9 cellular contexts compared by ENCODE assay signal in genomic region chr2:32947484-32948143, GRCh38. TPM values are rescaled to one million over a fixed set of nuclear protein-coding genes. Genes with fewer than 3 reads are reported as not detected.
DNase-seq lines count a peak whose midpoint lies in the region; ATAC-seq, FAIRE-seq and TF ChIP-seq lines count a peak whose summit lies in the region.
"Had no signal": no experiment of that assay in that cellular context is flagged by ENCODE, and none has a peak within 500 bp of the region (broad histone marks: within the 10 kb centered on the region; RNA-seq: fewer than 3 reads in every experiment).

No MANE protein-coding gene starts in this region.

- H3K9me3 ChIP-seq in kidney (ENCODE audit: control insufficient read depth in 1 of 2, low read length in 2 of 2): no peaks in the 10 kb centered on the region

- H3K27ac Mint-ChIP-seq in MCF 10A (ENCODE audit: low read depth, unreplicated experiment): no peak overlapping the region

- peak; percentile 20 for ATAC-seq in HG02798 (IDR thresholded peaks at IDR 0.05; ENCODE audit: poor library complexity, unreplicated experiment)

- no TSS peak for BruUV-seq in MCF 10A (replicated peaks; lab: Mats Ljungman, UMichigan)

- POLR2A ChIA-PET in MCF 10A (lab: Yijun Ruan, JAX): interaction anchor here (0.7 kb wide), 1 partner anchor 30 kb away, joined by 3 read pairs; no protein-coding TSS in a partner anchor

- H3K36me3 ChIP-seq in kidney (ENCODE audit: control insufficient read depth in 1 of 2, insufficient read depth in 2 of 2, low read length in 2 of 2): no peaks in the 10 kb centered on the region

- no peaks in the 10 kb centered on the region for H3K4me1 Mint-ChIP-seq in MCF 10A (ENCODE audit: insufficient read depth, unreplicated experiment)

- no peaks in the 10 kb centered on the region for H3K27me3 Mint-ChIP-seq in MCF 10A (ENCODE audit: insufficient read depth, unreplicated experiment)

- no peaks in the 10 kb centered on the region for H3K36me3 Mint-ChIP-seq in MCF 10A (ENCODE audit: insufficient read depth, unreplicated experiment)

- H3K9ac ChIP-seq in kidney (ENCODE audit: low read length in 2 of 2): no peak overlapping the region

- H3K9me3 Mint-ChIP-seq in MCF 10A (ENCODE audit: unreplicated experiment): no peaks in the 10 kb centered on the region

- intact Hi-C loops in MCF 10A (cut with micrococcal nuclease): loop anchor here (2.0 to 10.0 kb wide), 2 partner anchors 75 to 393 kb away; no protein-coding TSS in a partner anchor
- intact Hi-C loops in kidney (cut with DNase I): no loop called here

- no peaks in the 10 kb centered on the region for H3K4me1 ChIP-seq in kidney (ENCODE audit: control insufficient read depth in 1 of 2, insufficient read depth in 1 of 2, low read depth in 1 of 2, low read length in 2 of 2)

- H3K27ac ChIP-seq in kidney (ENCODE audit: low read depth in 2 of 2, low read length in 2 of 2): no peak overlapping the region

- TF ChIP-seq CTCF in MCF 10A (IDR thresholded peaks at IDR 0.05; ENCODE audit: unreplicated experiment): no peak
- TF ChIP-seq CTCF in kidney (IDR thresholded peaks at IDR 0.05; ENCODE audit: borderline replicate concordance, extremely low read depth, insufficient read depth): no peak

- CTCF ChIA-PET in MCF 10A (lab: Yijun Ruan, JAX): interaction anchor here (0.6 to 1.2 kb wide), 5 partner anchors 52 to 173 kb away, joined by 3 to 4 read pairs (median 3); no protein-coding TSS in a partner anchor

- DNase-seq in DMS 273 (lab: John Stamatoyannopoulos, UW; ENCODE audit: unreplicated experiment) (peak; percentile 74), DMS 273 treated with DMSO at 0.1 percent for 48 hours (lab: John Stamatoyannopoulos, UW) (no peak), RKO (ENCODE audit: low spot score) (peak; percentile 20), MCF 10A (ENCODE audit: unreplicated experiment) (peak; percentile 18), kidney (peak; percentile 76)
- DNase-seq in stimulated activated CD4-positive, alpha-beta T cell treated with anti-CD3 and anti-CD28 coated beads, Interleukin-4, amount 100 ng/mL, for 1 hour: peak; percentile 15
- DNase-seq in effector CD4-positive, alpha-beta T cell: no peak

- H3K4me3 Mint-ChIP-seq in MCF 10A (ENCODE audit: unreplicated experiment): peak overlapping the region; percentile 70

- H3K4me3 ChIP-seq in kidney (ENCODE audit: low read length in 2 of 2): peak overlapping the region; percentile 34 to 37

- FAIRE-seq in kidney (lab: Jason Lieb, UNC): no peak
- FAIRE-seq: A204.1 had no signal

RNA-seq across cellular contexts. Expression of gene LTBP1, which starts 0.9 kb away (rescaled TPM):
- 99.0 and 119 TPM in 2 replicates for total RNA-seq in MCF 10A (2022)
- total RNA-seq in kidney: 39.8 TPM
- 9.3 TPM for polyA plus RNA-seq in kidney (ENCODE audit: insufficient read depth, low read depth, low replicate concordance)

Comparison
In these comparisons a context has a peak if more than half of its experiments do, and no peak if none do; other contexts are left out.
1. DNase-seq: peak in DMS 273 (single experiment), RKO (single experiment), MCF 10A (single experiment), kidney (single experiment) and stimulated activated CD4-positive, alpha-beta T cell treated with anti-CD3 and anti-CD28 coated beads, Interleukin-4, amount 100 ng/mL, for 1 hour (single experiment); none in DMS 273 treated with DMSO at 0.1 percent for 48 hours (single experiment) and effector CD4-positive, alpha-beta T cell (single experiment).